Comparison of ENCODE assay signal across 17 cellular contexts in the genomic region with DNA sequence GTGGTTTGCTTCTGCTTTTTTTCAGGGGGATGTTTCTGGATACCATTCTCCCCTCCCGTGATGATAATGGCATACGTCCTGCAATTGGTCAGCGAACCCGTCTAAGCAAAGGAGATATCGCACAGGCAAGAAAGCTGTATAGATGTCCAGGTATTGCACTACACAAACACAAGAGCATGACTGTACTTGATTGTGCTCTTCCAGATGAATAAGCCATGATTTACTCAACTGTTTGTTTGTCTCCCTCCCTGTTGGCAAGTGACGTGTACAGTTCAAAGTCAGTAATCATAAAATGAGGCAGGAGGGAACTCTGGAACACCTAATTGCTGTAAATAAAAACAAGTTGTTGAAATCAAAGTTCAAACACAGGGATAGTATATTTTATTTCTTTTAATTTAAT.
DNase-seq lines count a peak whose midpoint lies in the region; ATAC-seq, FAIRE-seq and TF ChIP-seq lines count a peak whose summit lies in the region.
"Had no signal": no experiment of that assay in that cellular context is flagged by ENCODE, and none has a peak within 500 bp of the region (broad histone marks: within the 10 kb centered on the region; RNA-seq: fewer than 3 reads in every experiment).

No MANE protein-coding gene starts in this region.

- H2BK5ac ChIP-seq in mesendoderm (ENCODE audit: low read length): no peak overlapping the region

- no peak overlapping the region for H3K4me3 Mint-ChIP-seq in glutamatergic neuron (ENCODE audit: unreplicated experiment)
- H3K4me3 Mint-ChIP-seq: HFFc6 had no signal

- H3K27me3 Mint-ChIP-seq in glutamatergic neuron (ENCODE audit: unreplicated experiment): no peaks in the 10 kb centered on the region

- H3K4ac ChIP-seq in mesendoderm (ENCODE audit: low read depth, low read length): no peak overlapping the region

- H3K4me2 ChIP-seq in PC-9: no peak overlapping the region
- no peak overlapping the region for H3K4me2 ChIP-seq in mesendoderm (ENCODE audit: low read length)

- peak; percentile 93 for FAIRE-seq in bronchial epithelial cell (lab: Jason Lieb, UNC)

- H3K9me3 ChIP-seq in PC-9 (ENCODE audit: insufficient read depth, low read depth): 0 out of 2 replicates have a peak, but pooled peaks cover 3% of the 10 kb centered on the region
- H3K9me3 ChIP-seq in psoas muscle: peaks cover 5% of the 10 kb centered on the region
- H3K9me3 ChIP-seq: SJCRH30 had no signal

- no CpG with 5 or more reads among the region's 6 CpGs for WGBS in mesendoderm (ENCODE audit: extremely low coverage, insufficient coverage, low lambda C conversion rate)
- WGBS in psoas muscle, 3 donors: 90 to 94% (median 92%) methylated on average over 6 of the region's 6 CpGs

- H3K27me3 ChIP-seq in PC-9 (ENCODE audit: insufficient read depth, low read depth) (no peaks in the 10 kb centered on the region), bronchial epithelial cell (ENCODE audit: control insufficient read depth, insufficient read depth, low read length) (no peaks in the 10 kb centered on the region), mesendoderm (ENCODE audit: insufficient read depth, low read length, poor library complexity) (no peaks in the 10 kb centered on the region), psoas muscle (ENCODE audit: insufficient read depth in 3 of 3, low read length in 2 of 3) (no peaks in the 10 kb centered on the region)
- H3K27me3 ChIP-seq: SJCRH30 had no signal

- H3K18ac ChIP-seq in mesendoderm (ENCODE audit: low read length): no peak overlapping the region

- BruUV-seq in PC-9 (replicated peaks; lab: Mats Ljungman, UMichigan): no TSS peak

- no peak overlapping the region for H4K8ac ChIP-seq in mesendoderm (ENCODE audit: low read depth, low read length)

- no peaks in the 10 kb centered on the region for H3F3A ChIP-seq in PC-9 (ENCODE audit: insufficient read depth, low read depth)

- no peak overlapping the region for H2BK120ac ChIP-seq in mesendoderm (ENCODE audit: low read depth, low read length)

- no peaks in the 10 kb centered on the region for H3K9me3 Mint-ChIP-seq in glutamatergic neuron (ENCODE audit: unreplicated experiment)
- H3K9me3 Mint-ChIP-seq: HFFc6 had no signal

- H4K5ac ChIP-seq in mesendoderm (ENCODE audit: low read length): no peak overlapping the region

- no peaks in the 10 kb centered on the region for H3K36me3 Mint-ChIP-seq in glutamatergic neuron (ENCODE audit: unreplicated experiment)

- H2BK15ac ChIP-seq in mesendoderm (replicated peaks; ENCODE audit: low read depth): no peak overlapping the region

- peaks cover 10% of the 10 kb centered on the region for H3K4me1 ChIP-seq in PC-9 (replicated peaks; ENCODE audit: insufficient read depth)
- no peaks in the 10 kb centered on the region for H3K4me1 ChIP-seq in mesendoderm (ENCODE audit: control insufficient read depth, low read depth, low read length)
- H3K4me1 ChIP-seq in psoas muscle: no peaks in the 10 kb centered on the region
- H3K4me1 ChIP-seq: SJCRH30 had no signal

- intact Hi-C loops in PC-9 (cut with micrococcal nuclease; ENCODE audit: unreplicated experiment) (loop anchor here (10.0 kb wide), 1 partner anchor 110 kb away; no protein-coding TSS in a partner anchor), psoas muscle (cut with DNase I) (no loop called here)

- H2AFZ ChIP-seq in PC-9: no peak overlapping the region

- H3K27ac Mint-ChIP-seq in glutamatergic neuron (ENCODE audit: unreplicated experiment): no peak overlapping the region
- H3K27ac Mint-ChIP-seq: HFFc6 had no signal

- peak; percentile 5 for DNase-seq in HCEC 1CT
- DNase-seq in PC-9: peak; percentile 15 to 63
- peak; percentile 98 for DNase-seq in bronchial epithelial cell (ENCODE audit: low read depth)
- no peak for DNase-seq in mesendoderm
- DNase-seq in psoas muscle: no peak
- no peak for DNase-seq in glutamatergic neuron
- DNase-seq: C1 segment of cervical spinal cord, GOT3, HFFc6, NCI-H1048, NCI-H146, NCI-H2107, NCI-H226, NCI-H69, SJCRH30 had no signal

- H3K9ac ChIP-seq in mesendoderm (ENCODE audit: low read length): no peak overlapping the region

- peak overlapping the region; percentile 66 for H3K23ac ChIP-seq in mesendoderm (ENCODE audit: low read length)

- H3K79me1 ChIP-seq in mesendoderm (ENCODE audit: low read length): no peaks in the 10 kb centered on the region

- H3K79me2 ChIP-seq in PC-9 (ENCODE audit: low read depth) (no peaks in the 10 kb centered on the region), mesendoderm (ENCODE audit: control insufficient read depth, insufficient read depth, low read length) (no peaks in the 10 kb centered on the region)

- no peak overlapping the region for H2AK5ac ChIP-seq in mesendoderm (ENCODE audit: low read length)

- CTCF ChIA-PET in PC-9 (lab: Charles Lee): no interaction called here

- POLR2A ChIA-PET in PC-9 (lab: Charles Lee; ENCODE audit: unreplicated experiment): no interaction called here

- no peak for ATAC-seq in GM21360 (IDR thresholded peaks at IDR 0.05; ENCODE audit: unreplicated experiment)
- ATAC-seq in HG03095 (IDR thresholded peaks at IDR 0.05; ENCODE audit: unreplicated experiment): no peak
- no peak for ATAC-seq in psoas muscle

- no peaks in the 10 kb centered on the region for H3K9me2 ChIP-seq in PC-9 (ENCODE audit: insufficient read depth)

- H3K27ac ChIP-seq in PC-9 (peak overlapping the region; percentile 47; the same call in 1 of the 2 replicates), mesendoderm (ENCODE audit: low read depth, low read length) (no peak overlapping the region), psoas muscle (no peak overlapping the region)
- H3K27ac ChIP-seq: SJCRH30 had no signal

- no peak for TF ChIP-seq CTCF in PC-9 (conservative IDR thresholded peaks at IDR 0.05)
- TF ChIP-seq CTCF in bronchial epithelial cell (IDR thresholded peaks at IDR 0.05; ENCODE audit: insufficient read depth, low read length, severe bottlenecking): no peak
- no peak for TF ChIP-seq CTCF in psoas muscle (IDR thresholded peaks at IDR 0.05)
- TF ChIP-seq CTCF in glutamatergic neuron (IDR thresholded peaks at IDR 0.05; ENCODE audit: partially characterized antibody, unreplicated experiment): no peak

- H3K36me3 ChIP-seq in PC-9 (ENCODE audit: low read depth) (no peaks in the 10 kb centered on the region), bronchial epithelial cell (ENCODE audit: control insufficient read depth, insufficient read depth, low read length) (no peaks in the 10 kb centered on the region), mesendoderm (ENCODE audit: control insufficient read depth, insufficient read depth, low read length) (no peaks in the 10 kb centered on the region), psoas muscle (ENCODE audit: insufficient read depth in 1 of 2, low read depth in 1 of 2) (no peaks in the 10 kb centered on the region)
- H3K36me3 ChIP-seq: SJCRH30 had no signal

- H3K56ac ChIP-seq in mesendoderm (ENCODE audit: low read length): no peak overlapping the region

- no peaks in the 10 kb centered on the region for H3K4me1 Mint-ChIP-seq in glutamatergic neuron (ENCODE audit: low read depth, unreplicated experiment)

- H4K20me1 ChIP-seq in PC-9 (ENCODE audit: insufficient read depth): no peaks in the 10 kb centered on the region

- H3K4me3 ChIP-seq in PC-9: no peak overlapping the region
- no peak overlapping the region for H3K4me3 ChIP-seq in bronchial epithelial cell (ENCODE audit: low read depth, low read length)
- H3K4me3 ChIP-seq in mesendoderm (ENCODE audit: low read length): no peak overlapping the region
- H3K4me3 ChIP-seq in psoas muscle: no peak overlapping the region
- H3K4me3 ChIP-seq: SJCRH30 had no signal

Comparison
In these comparisons a context has a peak if more than half of its experiments do, and no peak if none do; other contexts are left out.
1. DNase-seq: peak in HCEC 1CT (single experiment), PC-9 (2 of 2) and bronchial epithelial cell (single experiment); none in mesendoderm (single experiment), psoas muscle (0 of 2) and glutamatergic neuron (single experiment).